1 cellular context compared by ENCODE assay signal in genomic region chr1:2200308-2200943, GRCh38.
A peak's percentile ranks its signal among the peaks of the same experiment; 100 is the strongest.
TF ChIP-seq lines count a peak whose summit lies in the region.

No MANE protein-coding gene starts in this region.

TF ChIP-seq in HepG2, 621 proteins besides CTCF, POLR2A, EP300 and RAD21:
- TF ChIP-seq HNRNPLL (IDR thresholded peaks at IDR 0.05; ENCODE audit: low read depth, low read length, poor library complexity, severe bottlenecking), result peak; percentile 16
- no peak for TF ChIP-seq HNRNPUL1 (IDR thresholded peaks at IDR 0.05; ENCODE audit: low read depth, low read length)
